ENCODE assay signal across 1 cellular context in genomic region chr11:17276236-17277023, GRCh38.
TF ChIP-seq lines count a peak whose summit lies in the region.

NUCB2 (plus strand) TSS chr11:17276739; CDS start chr11:17295324, 18,585 bp downstream.

TF ChIP-seq in K562, 482 proteins besides CTCF, POLR2A, EP300 and RAD21 (continued from another document and continues in another):
- no peak for TF ChIP-seq TSHZ1 (CRISPR knock-in tag; IDR thresholded peaks at IDR 0.05)
- no peak for TF ChIP-seq ZNF133 (CRISPR knock-in tag; IDR thresholded peaks at IDR 0.05)
- TF ChIP-seq DDX20 (tag; IDR thresholded peaks at IDR 0.05; ENCODE audit: low read depth): no peak
- TF ChIP-seq U2AF2 (optimal IDR thresholded peaks at IDR 0.05; ENCODE audit: low read depth, low read length): no peak
- TF ChIP-seq XRCC4 (IDR thresholded peaks at IDR 0.05; ENCODE audit: extremely low read depth, insufficient read depth, insufficient read length): no peak
- TF ChIP-seq ZBTB5 (IDR thresholded peaks at IDR 0.05): no peak
- TF ChIP-seq ZNF766 (CRISPR knock-in tag; conservative IDR thresholded peaks at IDR 0.05): no peak
- peak; percentile 76; the same call in 1 of the 2 replicates for TF ChIP-seq AFF4 (CRISPR knock-in tag; IDR thresholded peaks at IDR 0.05)
- no peak for TF ChIP-seq ZNF174 (CRISPR knock-in tag; IDR thresholded peaks at IDR 0.05)
- no peak for TF ChIP-seq ZKSCAN8 (CRISPR knock-in tag; IDR thresholded peaks at IDR 0.05)
- TF ChIP-seq TAL1 (IDR thresholded peaks at IDR 0.05): no peak
- no peak for TF ChIP-seq SIRT6 (IDR thresholded peaks at IDR 0.05; ENCODE audit: low read depth, low read length)
- no peak for TF ChIP-seq SRSF7 (optimal IDR thresholded peaks at IDR 0.05; ENCODE audit: low read depth, low read length)
- peak; percentile 82 for TF ChIP-seq ATF7 (IDR thresholded peaks at IDR 0.05)
- TF ChIP-seq ZNF354B (CRISPR knock-in tag; IDR thresholded peaks at IDR 0.05): no peak
- TF ChIP-seq SMAD2 (IDR thresholded peaks at IDR 0.05; ENCODE audit: low read depth, low read length): no peak
- TF ChIP-seq NCOA6 (IDR thresholded peaks at IDR 0.05): no peak
- TF ChIP-seq STAT5A (IDR thresholded peaks at IDR 0.05; ENCODE audit: borderline replicate concordance, low read length): no peak
- TF ChIP-seq CEBPZ (IDR thresholded peaks at IDR 0.05; ENCODE audit: borderline replicate concordance, low read depth, low read length): no peak
- TF ChIP-seq U2AF1 (optimal IDR thresholded peaks at IDR 0.05; ENCODE audit: low read depth, low read length): peak; percentile 78
- TF ChIP-seq ZNF592 (IDR thresholded peaks at IDR 0.05): peak; percentile 84; the same call in 1 of the 2 replicates
- no peak for TF ChIP-seq ZNF780A (CRISPR knock-in tag; IDR thresholded peaks at IDR 0.05)
- TF ChIP-seq KLF10 (CRISPR knock-in tag; IDR thresholded peaks at IDR 0.05): no peak
- no peak for TF ChIP-seq ATF4 (CRISPR knock-in tag; IDR thresholded peaks at IDR 0.05)
- TF ChIP-seq FOXM1 (IDR thresholded peaks at IDR 0.05; ENCODE audit: low read depth): no peak
- peak; percentile 87 for TF ChIP-seq FOXM1 (CRISPR knock-in tag; IDR thresholded peaks at IDR 0.05; ENCODE audit: low read depth)
- TF ChIP-seq FIP1L1 (IDR thresholded peaks at IDR 0.05; ENCODE audit: low read depth, low read length, poor library complexity, severe bottlenecking): peak; percentile 50
- TF ChIP-seq ID3 (CRISPR knock-in tag; IDR thresholded peaks at IDR 0.05): no peak
- TF ChIP-seq ID3 (tag; IDR thresholded peaks at IDR 0.05): peak; percentile 64; the same call in 1 of the 2 replicates
- peak; percentile 31; the same call in 1 of the 2 replicates for TF ChIP-seq ARID1B (IDR thresholded peaks at IDR 0.05)
- TF ChIP-seq ZNF217 (CRISPR knock-in tag; IDR thresholded peaks at IDR 0.05): no peak
- peak; percentile 91 for TF ChIP-seq POLR2B (IDR thresholded peaks at IDR 0.05; ENCODE audit: low read depth, partially characterized antibody)
- TF ChIP-seq ZBTB7A (IDR thresholded peaks at IDR 0.05; ENCODE audit: borderline replicate concordance, control insufficient read depth, low read depth, low read length): peak; percentile 92
- TF ChIP-seq CLOCK (CRISPR knock-in tag; IDR thresholded peaks at IDR 0.05; ENCODE audit: borderline replicate concordance): no peak
- 0 out of 4 replicates have a peak, but pooled peaks of 1 of the 2 experiments have one; percentile 47 for TF ChIP-seq MNT (conservative IDR thresholded peaks at IDR 0.05)
- no peak for TF ChIP-seq PRPF4 (IDR thresholded peaks at IDR 0.05; ENCODE audit: insufficient read depth, low read depth, low read length, poor library complexity, severe bottlenecking)
